5 cellular contexts compared by ENCODE assay signal in the genomic region with DNA sequence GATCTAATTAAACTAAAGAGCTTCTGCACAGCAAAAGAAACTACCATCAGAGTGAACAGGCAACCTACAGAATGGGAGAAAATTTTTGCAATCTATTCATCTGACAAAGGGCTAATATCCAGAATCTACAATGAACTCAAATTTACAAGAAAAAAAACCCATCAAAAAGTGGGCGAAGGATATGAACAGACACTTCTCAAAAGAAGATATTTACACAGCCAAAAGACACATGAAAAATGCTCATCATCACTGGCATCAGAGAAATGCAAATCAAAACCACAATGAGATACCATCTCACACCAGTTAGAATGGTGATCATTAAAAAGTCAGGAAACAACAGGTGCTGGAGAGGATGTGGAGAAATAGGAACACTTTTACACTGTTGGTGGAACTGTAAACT. TPM values are rescaled to one million over a fixed set of nuclear protein-coding genes. Genes with fewer than 3 reads are reported as not detected.
"Had no signal": no experiment of that assay in that cellular context is flagged by ENCODE, and none has a peak within 500 bp of the region (broad histone marks: within the 10 kb centered on the region; RNA-seq: fewer than 3 reads in every experiment).

No MANE protein-coding gene starts in this region.

RNA-seq across cellular contexts. Expression of gene CSF2, which starts 34.9 kb away (rescaled TPM):
- total RNA-seq: OCI-LY7, SK-MEL-5 had no signal

RNA-seq across cellular contexts. Expression of gene IL3, which starts 48.0 kb away (rescaled TPM):
- total RNA-seq: K562, M059J, OCI-LY7, PC-3, SK-MEL-5 had no signal
